1 cellular context compared by ENCODE assay signal in the genomic region with DNA sequence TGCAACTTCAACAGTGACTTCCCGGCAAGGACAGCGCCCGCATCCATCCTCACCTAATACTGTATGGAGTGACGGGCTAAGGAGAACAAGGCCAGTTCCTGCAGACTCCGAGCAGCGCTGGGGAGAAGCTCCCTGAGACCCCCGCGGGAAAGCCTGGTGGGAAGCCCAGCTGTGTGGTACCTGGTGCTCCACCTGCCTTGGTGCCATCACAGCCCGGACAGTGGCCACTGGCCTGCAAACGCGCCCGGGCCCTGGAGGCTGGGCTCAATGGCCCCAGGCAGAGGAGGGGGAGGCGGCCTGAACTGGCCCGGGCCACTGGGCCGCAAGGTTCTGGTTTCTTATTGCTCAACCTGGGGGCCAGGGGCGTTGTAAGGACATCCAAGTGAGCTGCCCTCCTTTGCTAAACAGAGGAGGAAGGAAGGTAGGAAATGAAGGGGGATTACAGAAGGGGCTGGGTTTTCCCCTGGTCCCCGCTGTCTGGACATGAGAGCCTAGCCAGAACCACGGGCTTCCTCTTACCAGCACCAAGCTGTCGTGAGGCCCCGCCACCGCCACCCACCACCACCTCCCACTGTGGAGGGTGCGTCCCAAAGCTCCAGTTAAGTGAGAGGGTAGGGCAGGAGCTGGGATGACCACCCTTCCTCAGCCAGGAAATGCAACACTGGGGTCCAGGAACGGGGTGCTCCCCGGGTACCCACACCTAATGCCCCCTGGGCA.
TF ChIP-seq lines count a peak whose summit lies in the region.

No MANE protein-coding gene starts in this region.

TF ChIP-seq in GM23338, 12 proteins besides CTCF, POLR2A, EP300 and RAD21 (continued from another document):
- no peak for TF ChIP-seq REST (IDR thresholded peaks at IDR 0.05; ENCODE audit: unreplicated experiment)
- no peak for TF ChIP-seq CREB1 (CRISPR knock-in tag; IDR thresholded peaks at IDR 0.05; ENCODE audit: low read depth)
- no peak for TF ChIP-seq ZNF331 (CRISPR knock-in tag; IDR thresholded peaks at IDR 0.05; ENCODE audit: low read depth)
- TF ChIP-seq EZH2phosphoT487 (IDR thresholded peaks at IDR 0.05; ENCODE audit: unreplicated experiment), result no peak
- no peak for TF ChIP-seq JUNB (IDR thresholded peaks at IDR 0.05; ENCODE audit: unreplicated experiment)
- TF ChIP-seq, protein P1, sequence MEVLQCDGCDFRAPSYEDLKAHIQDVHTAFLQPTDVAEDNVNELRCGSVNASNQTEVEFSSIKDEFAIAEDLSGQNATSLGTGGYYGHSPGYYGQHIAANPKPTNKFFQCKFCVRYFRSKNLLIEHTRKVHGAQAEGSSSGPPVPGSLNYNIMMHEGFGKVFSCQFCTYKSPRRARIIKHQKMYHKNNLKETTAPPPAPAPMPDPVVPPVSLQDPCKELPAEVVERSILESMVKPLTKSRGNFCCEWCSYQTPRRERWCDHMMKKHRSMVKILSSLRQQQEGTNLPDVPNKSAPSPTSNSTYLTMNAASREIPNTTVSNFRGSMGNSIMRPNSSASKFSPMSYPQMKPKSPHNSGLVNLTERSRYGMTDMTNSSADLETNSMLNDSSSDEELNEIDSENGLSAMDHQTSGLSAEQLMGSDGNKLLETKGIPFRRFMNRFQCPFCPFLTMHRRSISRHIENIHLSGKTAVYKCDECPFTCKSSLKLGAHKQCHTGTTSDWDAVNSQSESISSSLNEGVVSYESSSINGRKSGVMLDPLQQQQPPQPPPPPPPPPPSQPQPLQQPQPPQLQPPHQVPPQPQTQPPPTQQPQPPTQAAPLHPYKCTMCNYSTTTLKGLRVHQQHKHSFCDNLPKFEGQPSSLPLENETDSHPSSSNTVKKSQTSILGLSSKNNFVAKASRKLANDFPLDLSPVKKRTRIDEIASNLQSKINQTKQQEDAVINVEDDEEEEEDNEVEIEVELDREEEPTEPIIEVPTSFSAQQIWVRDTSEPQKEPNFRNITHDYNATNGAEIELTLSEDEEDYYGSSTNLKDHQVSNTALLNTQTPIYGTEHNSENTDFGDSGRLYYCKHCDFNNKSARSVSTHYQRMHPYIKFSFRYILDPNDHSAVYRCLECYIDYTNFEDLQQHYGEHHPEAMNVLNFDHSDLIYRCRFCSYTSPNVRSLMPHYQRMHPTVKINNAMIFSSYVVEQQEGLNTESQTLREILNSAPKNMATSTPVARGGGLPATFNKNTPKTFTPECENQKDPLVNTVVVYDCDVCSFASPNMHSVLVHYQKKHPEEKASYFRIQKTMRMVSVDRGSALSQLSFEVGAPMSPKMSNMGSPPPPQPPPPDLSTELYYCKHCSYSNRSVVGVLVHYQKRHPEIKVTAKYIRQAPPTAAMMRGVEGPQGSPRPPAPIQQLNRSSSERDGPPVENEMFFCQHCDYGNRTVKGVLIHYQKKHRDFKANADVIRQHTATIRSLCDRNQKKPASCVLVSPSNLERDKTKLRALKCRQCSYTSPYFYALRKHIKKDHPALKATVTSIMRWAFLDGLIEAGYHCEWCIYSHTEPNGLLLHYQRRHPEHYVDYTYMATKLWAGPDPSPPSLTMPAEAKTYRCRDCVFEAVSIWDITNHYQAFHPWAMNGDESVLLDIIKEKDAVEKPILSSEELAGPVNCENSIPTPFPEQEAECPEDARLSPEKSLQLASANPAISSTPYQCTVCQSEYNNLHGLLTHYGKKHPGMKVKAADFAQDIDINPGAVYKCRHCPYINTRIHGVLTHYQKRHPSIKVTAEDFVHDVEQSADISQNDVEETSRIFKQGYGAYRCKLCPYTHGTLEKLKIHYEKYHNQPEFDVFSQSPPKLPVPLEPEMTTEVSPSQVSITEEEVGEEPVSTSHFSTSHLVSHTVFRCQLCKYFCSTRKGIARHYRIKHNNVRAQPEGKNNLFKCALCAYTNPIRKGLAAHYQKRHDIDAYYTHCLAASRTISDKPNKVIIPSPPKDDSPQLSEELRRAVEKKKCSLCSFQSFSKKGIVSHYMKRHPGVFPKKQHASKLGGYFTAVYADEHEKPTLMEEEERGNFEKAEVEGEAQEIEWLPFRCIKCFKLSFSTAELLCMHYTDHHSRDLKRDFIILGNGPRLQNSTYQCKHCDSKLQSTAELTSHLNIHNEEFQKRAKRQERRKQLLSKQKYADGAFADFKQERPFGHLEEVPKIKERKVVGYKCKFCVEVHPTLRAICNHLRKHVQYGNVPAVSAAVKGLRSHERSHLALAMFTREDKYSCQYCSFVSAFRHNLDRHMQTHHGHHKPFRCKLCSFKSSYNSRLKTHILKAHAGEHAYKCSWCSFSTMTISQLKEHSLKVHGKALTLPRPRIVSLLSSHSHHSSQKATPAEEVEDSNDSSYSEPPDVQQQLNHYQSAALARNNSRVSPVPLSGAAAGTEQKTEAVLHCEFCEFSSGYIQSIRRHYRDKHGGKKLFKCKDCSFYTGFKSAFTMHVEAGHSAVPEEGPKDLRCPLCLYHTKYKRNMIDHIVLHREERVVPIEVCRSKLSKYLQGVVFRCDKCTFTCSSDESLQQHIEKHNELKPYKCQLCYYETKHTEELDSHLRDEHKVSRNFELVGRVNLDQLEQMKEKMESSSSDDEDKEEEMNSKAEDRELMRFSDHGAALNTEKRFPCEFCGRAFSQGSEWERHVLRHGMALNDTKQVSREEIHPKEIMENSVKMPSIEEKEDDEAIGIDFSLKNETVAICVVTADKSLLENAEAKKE (CRISPR knock-in tag; IDR thresholded peaks at IDR 0.05), result no peak
